In genomic region chr2:46991985-46992384, GRCh38 we compare ENCODE assay signal across 18 cellular contexts.
"Had no signal": no experiment of that assay in that cellular context is flagged by ENCODE, and none has a peak within 500 bp of the region (broad histone marks: within the 10 kb centered on the region; RNA-seq: fewer than 3 reads in every experiment).

No MANE protein-coding gene starts in this region.

- DNase-seq: activated CD4-positive, alpha-beta T cell treated with anti-CD3 and anti-CD28 coated beads, Interleukin-2, amount 10 ng/mL, durations not matched to agents 24 days and 14 days; activated CD8-positive, alpha-beta memory T cell treated with anti-CD3 and anti-CD28 coated beads, Interleukin-2, amount 50 U/mL, for 4 hours; activated effector memory CD4-positive, alpha-beta T cell treated with Interleukin-2 at 50 U/mL for 16 hours; activated naive CD4-positive, alpha-beta T cell treated with anti-CD3 and anti-CD28 coated beads, Interleukin-2, amount 50 U/mL, for 16 hours; activated T-cell treated with anti-CD3 and anti-CD28 coated beads, Interleukin-2, amount 50 U/mL, for 4 hours; foreskin keratinocyte; left lung; mammary epithelial cell; midbrain; retina; stimulated activated naive CD8-positive, alpha-beta T cell treated with anti-CD3 and anti-CD28 coated beads, Interleukin-15, Interleukin-2, amounts not matched to agents 100 U/mL and 50 U/mL, for 24 hours; T-cell; T1000 had no signal

- H3K9me3 ChIP-seq: ascending aorta, breast epithelium, left lung, thoracic aorta had no signal

- H3K27me3 Mint-ChIP-seq: activated CD4-positive, alpha-beta T cell treated with anti-CD3 and anti-CD28 coated beads, Interleukin-2, amount 10 ng/mL, durations not matched to agents 24 days and 14 days; T-cell had no signal

- H3K4me3 ChIP-seq: ascending aorta, breast epithelium, left lung, thoracic aorta had no signal

- ATAC-seq: activated T-cell treated with anti-CD3 and anti-CD28 coated beads, Interleukin-2, amount 50 U/mL, for 4 hours; foreskin keratinocyte; left lung; SK-N-SH treated with all-trans-retinoic acid at 6 μM for 48 hours; stimulated activated naive CD8-positive, alpha-beta T cell treated with anti-CD3 and anti-CD28 coated beads, Interleukin-15, Interleukin-2, amounts not matched to agents 100 U/mL and 50 U/mL, for 24 hours; T-cell had no signal

- H3K27ac Mint-ChIP-seq: activated CD4-positive, alpha-beta T cell treated with anti-CD3 and anti-CD28 coated beads, Interleukin-2, amount 10 ng/mL, durations not matched to agents 24 days and 14 days; nephron; T-cell had no signal

- H3K27ac ChIP-seq: ascending aorta, foreskin keratinocyte, left lung, thoracic aorta had no signal

- H3K4me3 Mint-ChIP-seq: activated CD4-positive, alpha-beta T cell treated with anti-CD3 and anti-CD28 coated beads, Interleukin-2, amount 10 ng/mL, durations not matched to agents 24 days and 14 days; activated T-cell treated with anti-CD3 and anti-CD28 coated beads, Interleukin-2, amount 50 U/mL, for 4 hours; nephron; T-cell had no signal

- H3K27me3 ChIP-seq: ascending aorta, breast epithelium, foreskin keratinocyte, left lung had no signal

- H3K9me3 Mint-ChIP-seq: activated CD4-positive, alpha-beta T cell treated with anti-CD3 and anti-CD28 coated beads, Interleukin-2, amount 10 ng/mL, durations not matched to agents 24 days and 14 days; activated T-cell treated with anti-CD3 and anti-CD28 coated beads, Interleukin-2, amount 50 U/mL, for 4 hours; nephron; T-cell had no signal

- H3K4me1 ChIP-seq: foreskin keratinocyte had no signal
